In genomic region chr14:68468437-68469207, GRCh38 we compare ENCODE assay signal across 1 cellular context.
TF ChIP-seq lines count a peak whose summit lies in the region.

No MANE protein-coding gene starts in this region.

TF ChIP-seq in SK-N-SH treated with all-trans-retinoic acid at 6 μM for 48 hours, 23 proteins besides CTCF, POLR2A, EP300 and RAD21 (continued from another document):
- no peak for TF ChIP-seq TSHZ2 (CRISPR knock-in tag; IDR thresholded peaks at IDR 0.05)
- TF ChIP-seq GLIS3 (CRISPR knock-in tag; IDR thresholded peaks at IDR 0.05), result no peak
- no peak for TF ChIP-seq ZC3H10 (CRISPR knock-in tag; IDR thresholded peaks at IDR 0.05)
- no peak for TF ChIP-seq ZFP3 (CRISPR knock-in tag; IDR thresholded peaks at IDR 0.05)
